8 cellular contexts compared by ENCODE assay signal in the genomic region with DNA sequence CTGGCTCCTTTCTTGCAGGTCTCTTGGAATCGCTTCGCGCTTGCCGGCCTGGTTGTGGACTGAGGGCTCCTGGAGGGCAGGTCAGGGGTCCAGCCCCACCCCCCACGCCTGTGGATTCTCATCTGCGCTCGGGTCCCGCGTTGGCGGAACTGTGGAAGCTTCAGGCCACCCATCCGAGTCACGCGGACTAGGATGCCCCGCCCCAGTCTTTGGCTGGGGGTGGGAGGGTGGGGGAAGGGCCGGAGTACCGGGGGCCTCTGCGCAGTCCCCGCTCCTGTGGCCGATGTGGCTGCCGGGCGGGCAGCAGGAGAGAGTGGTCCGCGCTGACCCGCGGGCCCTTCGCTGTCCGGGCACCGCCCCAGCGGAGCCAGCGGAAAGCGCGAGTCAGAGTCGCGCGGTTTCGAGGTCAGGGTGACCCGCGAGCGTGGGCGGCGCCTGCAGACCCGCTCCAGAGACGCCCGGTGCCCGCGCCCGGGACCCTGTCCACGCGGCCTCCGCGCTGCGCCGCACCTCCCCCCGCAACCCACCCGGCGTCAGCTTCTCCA.
DNase-seq lines count a peak whose midpoint lies in the region; ATAC-seq and TF ChIP-seq lines count a peak whose summit lies in the region.

No MANE protein-coding gene starts in this region.

- H3K27ac Mint-ChIP-seq in T-helper 2 cell treated with Interferon-gamma antibody and Interleukin-4, amounts not matched to agents 5 μg/mL and 100 μg/mL, for 36 hours, result peak overlapping the region; percentile 88
- H3K27ac Mint-ChIP-seq in chondrocyte (ENCODE audit: unreplicated experiment), result peak overlapping the region; percentile 77

- H3K27me3 Mint-ChIP-seq in T-helper 2 cell treated with Interferon-gamma antibody and Interleukin-4, amounts not matched to agents 5 μg/mL and 100 μg/mL, for 36 hours (ENCODE audit: low read depth), result no peaks in the 10 kb centered on the region
- H3K27me3 Mint-ChIP-seq in chondrocyte (ENCODE audit: low read depth), result no peaks in the 10 kb centered on the region

- peak; percentile 82 for ATAC-seq in left lobe of liver
- no peak for ATAC-seq in HG03521 (IDR thresholded peaks at IDR 0.05; ENCODE audit: unreplicated experiment)
- ATAC-seq in GM19328 (IDR thresholded peaks at IDR 0.05; ENCODE audit: unreplicated experiment), result no peak
- no peak for ATAC-seq in HG03378 (IDR thresholded peaks at IDR 0.05; ENCODE audit: unreplicated experiment)

- peaks cover 62% of the 10 kb centered on the region for H3K4me1 Mint-ChIP-seq in T-helper 2 cell treated with Interferon-gamma antibody and Interleukin-4, amounts not matched to agents 5 μg/mL and 100 μg/mL, for 36 hours (ENCODE audit: low read depth)
- H3K4me1 Mint-ChIP-seq in chondrocyte (ENCODE audit: low read depth), result peaks cover 32% of the 10 kb centered on the region

- H3K36me3 Mint-ChIP-seq in T-helper 2 cell treated with Interferon-gamma antibody and Interleukin-4, amounts not matched to agents 5 μg/mL and 100 μg/mL, for 36 hours (ENCODE audit: low read depth), result no peaks in the 10 kb centered on the region
- no peaks in the 10 kb centered on the region for H3K36me3 Mint-ChIP-seq in chondrocyte (ENCODE audit: low read depth)

- peak overlapping the region; percentile 52; the same call in 1 of the 2 replicates for H3K4me3 ChIP-seq in GM08714 (ENCODE audit: low read length)

- peak; percentile 3 for TF ChIP-seq CTCF in chondrocyte (IDR thresholded peaks at IDR 0.05)

- H3K9me3 Mint-ChIP-seq in T-helper 2 cell treated with Interferon-gamma antibody and Interleukin-4, amounts not matched to agents 5 μg/mL and 100 μg/mL, for 36 hours, result no peaks in the 10 kb centered on the region
- H3K9me3 Mint-ChIP-seq in chondrocyte (ENCODE audit: low read depth), result no peaks in the 10 kb centered on the region

- peak; percentile 68 for DNase-seq in T-helper 2 cell treated with Interferon-gamma antibody and Interleukin-4, amounts not matched to agents 5 μg/mL and 100 μg/mL, for 36 hours (ENCODE audit: low spot score)
- DNase-seq in chondrocyte (ENCODE audit: low spot score) (no peak), left lobe of liver (ENCODE audit: low spot score) (peak; percentile 71)
- peak; percentile 32 for DNase-seq in stimulated activated CD4-positive, alpha-beta T cell treated with anti-CD3 and anti-CD28 coated beads, Interleukin-4, amount 100 ng/mL, for 24 hours

- peak overlapping the region; percentile 80 for H3K4me3 Mint-ChIP-seq in T-helper 2 cell treated with Interferon-gamma antibody and Interleukin-4, amounts not matched to agents 5 μg/mL and 100 μg/mL, for 36 hours
- peak overlapping the region; percentile 58 for H3K4me3 Mint-ChIP-seq in chondrocyte (ENCODE audit: unreplicated experiment)
